Comparison of ENCODE assay signal across 29 cellular contexts in the genomic region with DNA sequence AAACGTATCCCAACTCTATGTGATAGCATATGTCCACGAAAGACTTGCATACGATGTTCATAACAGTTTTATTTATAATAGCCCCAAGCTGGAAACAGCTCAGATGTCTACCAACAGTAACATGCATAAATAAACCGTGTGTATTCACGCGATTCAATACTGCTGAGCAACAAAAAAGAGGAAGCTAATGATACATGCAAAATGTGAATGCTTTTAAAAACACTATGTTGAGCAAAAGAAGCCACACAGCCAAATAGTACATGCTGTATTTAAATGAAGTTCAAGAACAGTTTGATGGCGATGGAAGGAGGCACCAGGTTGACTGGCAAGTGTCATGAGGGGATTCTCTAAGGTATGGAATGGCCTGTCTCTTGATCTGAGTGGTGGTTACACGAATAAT. TPM values are rescaled to one million over a fixed set of nuclear protein-coding genes. Genes with fewer than 3 reads are reported as not detected.
DNase-seq lines count a peak whose midpoint lies in the region; ATAC-seq, FAIRE-seq and TF ChIP-seq lines count a peak whose summit lies in the region.
"Had no signal": no experiment of that assay in that cellular context is flagged by ENCODE, and none has a peak within 500 bp of the region (broad histone marks: within the 10 kb centered on the region; RNA-seq: fewer than 3 reads in every experiment).

No MANE protein-coding gene starts in this region.

- H3K4me3 ChIP-seq in right lobe of liver, result no peak overlapping the region
- H3K4me3 ChIP-seq: adrenal gland; BLaER1 treated with 17β-estradiol and CSF1 and Interleukin-3, amounts not matched to agents 10 nM and 100 nM; lower lobe of right lung; mucosa of descending colon; pancreas; smooth muscle cell; tibial nerve had no signal

- no peak overlapping the region for H3K27ac ChIP-seq in right lobe of liver
- H3K27ac ChIP-seq: adrenal gland; BLaER1 treated with 17β-estradiol and CSF1 and Interleukin-3, amounts not matched to agents 10 nM and 100 nM; epithelial cell of prostate; HL-60; lower lobe of right lung; pancreas; tibial nerve had no signal

- CTCF ChIA-PET in MCF 10A (lab: Yijun Ruan, JAX), result interaction anchor here (0.7 kb wide), 1 partner anchor 57 kb away, joined by 3 read pairs; no protein-coding TSS in a partner anchor

- H3K4me1 Mint-ChIP-seq in brain (peaks cover 55% of the 10 kb centered on the region), MCF 10A (ENCODE audit: insufficient read depth, unreplicated experiment) (no peaks in the 10 kb centered on the region)

- intact Hi-C loops in right lobe of liver (cut with DNase I), result no loop called here
- intact Hi-C loops in MCF 10A (cut with micrococcal nuclease), result no loop called here

- peak overlapping the region in 3 of 5 experiments; percentile 62 to 63 (median 62) for H3K27ac Mint-ChIP-seq in brain
- no peak overlapping the region for H3K27ac Mint-ChIP-seq in MCF 10A (ENCODE audit: low read depth, unreplicated experiment)
- H3K27ac Mint-ChIP-seq: WTC11 had no signal

- in situ Hi-C loops in KBM-7 (cut with MboI; ENCODE audit: low pct_unique_long_range_greater_than_20kb, low sequenced_read_pairs), result no loop called here

- TF ChIP-seq CTCF in brain (conservative IDR thresholded peaks at IDR 0.05) (no peak), right lobe of liver (IDR thresholded peaks at IDR 0.05) (no peak), MCF 10A (IDR thresholded peaks at IDR 0.05; ENCODE audit: unreplicated experiment) (no peak)

- DNase-seq in KBM-7 (peak; percentile 41), NOMO-1 (lab: John Stamatoyannopoulos, UW; ENCODE audit: unreplicated experiment in 2 of 2) (peak; percentile 40 to 75), urothelium cell line (ENCODE audit: low spot score) (no peak), right lobe of liver (no peak), MCF 10A (ENCODE audit: unreplicated experiment) (no peak)
- DNase-seq: activated CD4-positive, alpha-beta T cell treated with anti-CD3 and anti-CD28 coated beads, Interleukin-2, amount 50 U/mL, for 1 hour; activated naive CD4-positive, alpha-beta T cell; activated T-cell treated with anti-CD3 and anti-CD28 coated beads, Interleukin-2, amount 50 U/mL, for 48 hours; adrenal gland; COR-L47; effector CD8-positive, alpha-beta T cell; GDM1; kidney glomerular epithelial cell; lower lobe of right lung; mucosa of descending colon; NCI-H1105 treated with DMSO at 0.1 percent for 48 hours; NCI-H2029 treated with DMSO at 0.1 percent for 48 hours; pancreas; stimulated activated CD4-positive, alpha-beta T cell treated with anti-CD3 and anti-CD28 coated beads, Interleukin-1b, Interleukin-23, amount 100 ng/mL, for 48 hours had no signal

- no peaks in the 10 kb centered on the region for H3K27me3 ChIP-seq in right lobe of liver
- H3K27me3 ChIP-seq: adrenal gland; BLaER1 treated with 17β-estradiol and CSF1 and Interleukin-3, amounts not matched to agents 10 nM and 100 nM; pancreas; tibial nerve had no signal

- no peaks in the 10 kb centered on the region for H3K27me3 Mint-ChIP-seq in brain
- no peaks in the 10 kb centered on the region for H3K27me3 Mint-ChIP-seq in MCF 10A (ENCODE audit: insufficient read depth, unreplicated experiment)

- WGBS in right lobe of liver (ENCODE audit: insufficient coverage, low coverage, low lambda C conversion rate, missing lambda C conversion rate), result 62% methylated on average over 8 of the region's 8 CpGs

- no peaks in the 10 kb centered on the region for H3K36me3 ChIP-seq in right lobe of liver
- H3K36me3 ChIP-seq: adrenal gland; BLaER1 treated with 17β-estradiol and CSF1 and Interleukin-3, amounts not matched to agents 10 nM and 100 nM; lower lobe of right lung; pancreas; tibial nerve had no signal

- ATAC-seq in right lobe of liver (no peak), GM19324 (IDR thresholded peaks at IDR 0.05; ENCODE audit: low FRiP score, unreplicated experiment) (no peak)
- ATAC-seq: HCT116, lower lobe of right lung, mucosa of descending colon, WTC11 had no signal

- H3K4me3 Mint-ChIP-seq in brain, result no peak overlapping the region
- H3K4me3 Mint-ChIP-seq in MCF 10A (ENCODE audit: unreplicated experiment), result no peak overlapping the region
- H3K4me3 Mint-ChIP-seq: WTC11 had no signal

- POLR2A ChIA-PET in MCF 10A (lab: Yijun Ruan, JAX), result interaction anchor here (0.6 kb wide), 1 partner anchor 12 kb away, joined by 4 read pairs; no protein-coding TSS in a partner anchor

- no peaks in the 10 kb centered on the region for H3K4me1 ChIP-seq in right lobe of liver
- H3K4me1 ChIP-seq: adrenal gland, lower lobe of right lung, pancreas, tibial nerve had no signal

- H3K36me3 Mint-ChIP-seq in brain (no peaks in the 10 kb centered on the region), MCF 10A (ENCODE audit: insufficient read depth, unreplicated experiment) (no peaks in the 10 kb centered on the region)
- H3K36me3 Mint-ChIP-seq: WTC11 had no signal

- TF ChIP-seq POLR2A in right lobe of liver (IDR thresholded peaks at IDR 0.05), result no peak

- FAIRE-seq in urothelium cell line (lab: Jason Lieb, UNC), result peak; percentile 13
- FAIRE-seq: colon, pancreas had no signal

- H3K9me3 Mint-ChIP-seq in brain (peaks cover 0 to 2% (median 0%) of the 10 kb centered on the region in 5 experiments), MCF 10A (ENCODE audit: unreplicated experiment) (no peaks in the 10 kb centered on the region)
- H3K9me3 Mint-ChIP-seq: WTC11 had no signal

- BruUV-seq in MCF 10A (replicated peaks; lab: Mats Ljungman, UMichigan), result no TSS peak

- H3K9me3 ChIP-seq in right lobe of liver, result no peaks in the 10 kb centered on the region
- H3K9me3 ChIP-seq: adrenal gland, lower lobe of right lung, mucosa of descending colon, pancreas, tibial nerve had no signal

RNA-seq across cellular contexts. Expression of gene TRIM9, which starts 55.6 kb away (rescaled TPM):
- 51.7 TPM for polyA plus RNA-seq in brain (ENCODE audit: insufficient read depth, low read depth, low replicate concordance)
- 1 to 10 TPM in 1 of 6 experiments, under 1 TPM in 5; 0.07 to 1.9 (median 0.32) TPM for total RNA-seq in right lobe of liver
- total RNA-seq in MCF 10A (2022), result 0.19 TPM in 1 of 2 replicates, not detected in the other

Comparison
In these comparisons a context has a peak if more than half of its experiments do, and no peak if none do; other contexts are left out.
1. DNase-seq: peak in KBM-7 (single experiment) and NOMO-1 (2 of 2); none in urothelium cell line (single experiment), right lobe of liver (0 of 3) and MCF 10A (single experiment).